ENCODE assay signal across 17 cellular contexts in the genomic region with DNA sequence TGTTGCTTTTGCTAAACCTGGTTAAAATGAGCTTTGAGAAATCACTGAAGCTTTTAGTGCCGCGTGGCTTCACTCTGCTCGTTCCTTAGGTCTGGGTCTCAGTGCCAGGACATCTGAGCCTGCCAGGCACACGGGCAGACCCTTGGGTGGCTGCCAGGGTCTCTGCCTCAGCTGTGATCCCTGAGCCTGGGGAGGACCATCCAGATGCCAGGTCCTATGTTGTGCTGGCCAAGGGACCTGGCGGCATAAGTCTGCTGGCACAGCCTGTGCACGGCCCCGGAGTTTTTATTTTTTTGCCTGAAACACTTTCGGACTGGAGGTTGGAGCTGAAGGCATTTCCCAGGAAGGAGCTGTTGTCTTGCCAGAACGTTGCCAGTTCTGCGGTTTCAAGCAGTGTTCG.
DNase-seq lines count a peak whose midpoint lies in the region; ATAC-seq and TF ChIP-seq lines count a peak whose summit lies in the region.
"Had no signal": no experiment of that assay in that cellular context is flagged by ENCODE, and none has a peak within 500 bp of the region (broad histone marks: within the 10 kb centered on the region; RNA-seq: fewer than 3 reads in every experiment).

No MANE protein-coding gene starts in this region.

- no peaks in the 10 kb centered on the region for H3K4me1 Mint-ChIP-seq in osteocyte (ENCODE audit: unreplicated experiment)

- H3K9me3 ChIP-seq in right atrium auricular region (no peaks in the 10 kb centered on the region), aorta (ENCODE audit: control insufficient read depth, low read length) (no peaks in the 10 kb centered on the region)
- H3K9me3 ChIP-seq: mucosa of descending colon had no signal

- H3K36me3 ChIP-seq in right atrium auricular region (no peaks in the 10 kb centered on the region), aorta (ENCODE audit: control insufficient read depth in 1 of 2, insufficient read depth in 2 of 2, low read length in 1 of 2) (no peaks in the 10 kb centered on the region)
- H3K36me3 ChIP-seq: brain microvascular endothelial cell had no signal

- intact Hi-C loops in Right ventricle myocardium superior (cut with DNase I), result no loop called here
- intact Hi-C loops in aorta (cut with DNase I), result no loop called here

- no peak for TF ChIP-seq CTCF in right atrium auricular region (IDR thresholded peaks at IDR 0.05)
- no peak for TF ChIP-seq CTCF in osteocyte (IDR thresholded peaks at IDR 0.05)

- H3K27me3 Mint-ChIP-seq in osteocyte (ENCODE audit: unreplicated experiment), result no peaks in the 10 kb centered on the region

- H3K36me3 Mint-ChIP-seq in osteocyte (ENCODE audit: unreplicated experiment), result no peaks in the 10 kb centered on the region

- ATAC-seq in Right ventricle myocardium superior (ENCODE audit: poor library complexity) (peak; percentile 92), aorta (ENCODE audit: low FRiP score) (peak; percentile 52)
- ATAC-seq: mucosa of descending colon, PC-3 had no signal

- WGBS in aorta, 2 donors, result 2 to 6% methylated on average over 11 of the region's 11 CpGs

- H3K4me3 ChIP-seq in right atrium auricular region (peak overlapping the region in 1 of 2 donors; percentile 12), aorta (ENCODE audit: low read length in 2 of 2) (no peak overlapping the region)
- H3K4me3 ChIP-seq: mucosa of descending colon had no signal

- H3K4me1 ChIP-seq in right atrium auricular region, result peaks cover 0 to 14% of the 10 kb centered on the region in 2 donors
- no peaks in the 10 kb centered on the region for H3K4me1 ChIP-seq in aorta (ENCODE audit: control insufficient read depth in 1 of 2, insufficient read depth in 2 of 2, low read length in 2 of 2)
- H3K4me1 ChIP-seq: parathyroid adenoma had no signal

- H3K27ac Mint-ChIP-seq in osteocyte (ENCODE audit: unreplicated experiment), result no peak overlapping the region

- peak; percentile 83 for DNase-seq in Right ventricle myocardium superior
- no peak for DNase-seq in right atrium auricular region (ENCODE audit: low spot score)
- DNase-seq in globus pallidus (ENCODE audit: low spot score), result peak; percentile 72
- peak; percentile 54 for DNase-seq in osteocyte (ENCODE audit: extremely low spot score, unreplicated experiment)
- peak in 1 of 2 donors; percentile 64 for DNase-seq in aorta
- DNase-seq in stimulated activated CD4-positive, alpha-beta T cell treated with anti-CD3 and anti-CD28 coated beads, Interleukin-15, amount 100 ng/mL, for 24 hours, result no peak
- no peak for DNase-seq in KG1 (lab: John Stamatoyannopoulos, UW)
- no peak for DNase-seq in SKM-1 (lab: John Stamatoyannopoulos, UW; ENCODE audit: unreplicated experiment)
- DNase-seq: activated effector memory CD4-positive, alpha-beta T cell treated with Interleukin-2 at 50 U/mL for 16 hours; brain microvascular endothelial cell; COR-L47; effector memory CD4-positive, alpha-beta T cell; mucosa of descending colon; NCI-H1694 treated with DMSO at 0.1 percent for 48 hours; PC-3; trophoblast cell had no signal

- H3K27ac ChIP-seq in right atrium auricular region, result peak overlapping the region in 1 of 2 donors; percentile 23
- no peak overlapping the region for H3K27ac ChIP-seq in aorta (ENCODE audit: low read depth in 1 of 2, low read length in 2 of 2)
- H3K27ac ChIP-seq: brain microvascular endothelial cell, parathyroid adenoma had no signal

- no peak overlapping the region for H3K4me3 Mint-ChIP-seq in osteocyte (ENCODE audit: unreplicated experiment)

- H3K27me3 ChIP-seq in right atrium auricular region (no peaks in the 10 kb centered on the region), aorta (ENCODE audit: control insufficient read depth in 1 of 2, insufficient read depth in 2 of 2, low read length in 1 of 2) (no peaks in the 10 kb centered on the region)
- H3K27me3 ChIP-seq: brain microvascular endothelial cell had no signal

- no peaks in the 10 kb centered on the region for H3K9me3 Mint-ChIP-seq in osteocyte (ENCODE audit: unreplicated experiment)

Comparison
In these comparisons a context has a peak if more than half of its experiments do, and no peak if none do; other contexts are left out.
1. DNase-seq: peak in Right ventricle myocardium superior (single experiment), globus pallidus (single experiment) and osteocyte (single experiment); none in right atrium auricular region (single experiment), stimulated activated CD4-positive, alpha-beta T cell treated with anti-CD3 and anti-CD28 coated beads, Interleukin-15, amount 100 ng/mL, for 24 hours (single experiment), KG1 (single experiment) and SKM-1 (single experiment).